Comparison of ENCODE assay signal across 1 cellular context in the genomic region with DNA sequence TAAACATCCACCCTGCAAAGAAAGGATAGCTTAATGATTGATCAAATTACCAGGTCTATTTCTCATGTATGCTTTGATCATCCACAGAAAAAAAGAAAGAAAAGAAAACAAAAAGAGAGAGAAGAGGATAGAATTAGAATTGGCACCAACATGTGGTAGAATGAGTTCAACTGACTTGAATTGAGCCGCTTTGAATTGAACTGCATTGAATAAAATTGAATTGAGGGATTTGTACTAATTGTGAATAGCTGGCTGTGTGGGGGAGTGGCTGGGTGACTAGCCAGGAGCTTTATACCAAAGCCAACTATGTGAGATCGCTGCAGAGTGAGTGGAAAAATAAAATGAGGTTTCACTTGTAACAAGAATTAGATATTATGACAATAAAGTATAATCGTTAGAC.
TF ChIP-seq lines count a peak whose summit lies in the region.

No MANE protein-coding gene starts in this region.

TF ChIP-seq in HepG2, 621 proteins besides CTCF, POLR2A, EP300 and RAD21 (continued from another document):
- no peak for TF ChIP-seq HMGXB4 (CRISPR knock-in tag; IDR thresholded peaks at IDR 0.05; ENCODE audit: borderline replicate concordance in 1 of 2, low read depth in 1 of 2)
- no peak for TF ChIP-seq ZNF777 (CRISPR knock-in tag; IDR thresholded peaks at IDR 0.05)
- TF ChIP-seq CENPT (CRISPR knock-in tag; IDR thresholded peaks at IDR 0.05; ENCODE audit: low read depth): no peak
